26 cellular contexts compared by ENCODE assay signal in the genomic region with DNA sequence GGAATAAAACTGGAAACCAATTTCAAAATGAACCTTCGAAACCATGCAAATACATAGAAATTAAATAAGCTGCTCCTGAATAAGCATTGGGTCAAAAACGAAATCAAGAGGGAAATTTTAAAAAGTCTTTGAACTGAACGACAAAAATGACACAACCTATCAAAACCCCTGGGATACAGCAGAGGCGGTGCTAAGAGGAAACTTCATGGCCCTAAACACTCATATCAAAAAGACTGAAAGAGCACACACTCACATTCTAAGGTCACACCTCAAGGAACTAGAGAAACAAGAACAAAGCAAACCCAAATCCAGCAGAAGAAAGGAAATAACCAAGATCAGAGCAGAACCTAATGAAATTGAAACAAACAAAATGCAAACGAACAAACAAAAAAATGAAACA.
DNase-seq lines count a peak whose midpoint lies in the region; ATAC-seq, FAIRE-seq and TF ChIP-seq lines count a peak whose summit lies in the region.
"Had no signal": no experiment of that assay in that cellular context is flagged by ENCODE, and none has a peak within 500 bp of the region (broad histone marks: within the 10 kb centered on the region; RNA-seq: fewer than 3 reads in every experiment).

No MANE protein-coding gene starts in this region.

- no peak for TF ChIP-seq CTCF in left ventricle myocardium inferior (IDR thresholded peaks at IDR 0.05; ENCODE audit: borderline replicate concordance)

- no peak overlapping the region for H3K27ac ChIP-seq in left ventricle myocardium inferior (replicated peaks)
- H3K27ac ChIP-seq: 22Rv1; A549; BLaER1 treated with 17β-estradiol and CSF1 and Interleukin-3, amounts not matched to agents 10 nM and 100 nM; C4-2B had no signal

- H3K4me1 Mint-ChIP-seq in activated CD4-positive, alpha-beta T cell treated with anti-CD3 and anti-CD28 coated beads, Interleukin-2, amount 10 ng/mL, durations not matched to agents 7 days and 5 days = peaks cover 12% of the 10 kb centered on the region
- peaks cover 6% of the 10 kb centered on the region for H3K4me1 Mint-ChIP-seq in activated T-helper 2 cell treated with anti-CD3 and anti-CD28 coated beads, Interferon-gamma antibody, Interleukin-2, Interleukin-4, amounts not matched to agents 10 μg/mL and 5 μg/mL and 100 μg/mL, durations not matched to agents 14 hours and 24 hours and 36 hours (ENCODE audit: low read depth)
- H3K4me1 Mint-ChIP-seq: B cell had no signal

- H3K9me3 ChIP-seq in left ventricle myocardium inferior (replicated peaks) = peaks cover 3% of the 10 kb centered on the region
- H3K9me3 ChIP-seq: A549, Caco-2 had no signal

- H3K27ac Mint-ChIP-seq in activated CD4-positive, alpha-beta T cell treated with anti-CD3 and anti-CD28 coated beads, Interleukin-2, amount 10 ng/mL, durations not matched to agents 7 days and 5 days = peak overlapping the region; percentile 37
- peak overlapping the region; percentile 57 for H3K27ac Mint-ChIP-seq in activated T-helper 2 cell treated with anti-CD3 and anti-CD28 coated beads, Interferon-gamma antibody, Interleukin-2, Interleukin-4, amounts not matched to agents 10 μg/mL and 5 μg/mL and 100 μg/mL, durations not matched to agents 14 hours and 24 hours and 36 hours
- H3K27ac Mint-ChIP-seq: B cell; CD4-positive, alpha-beta T cell; CD8-positive, alpha-beta T cell had no signal

- intact Hi-C loops in activated T-helper 2 cell treated with anti-CD3 and anti-CD28 coated beads, Interferon-gamma antibody, Interleukin-2, Interleukin-4, amounts not matched to agents 10 μg/mL and 5 μg/mL and 100 μg/mL, durations not matched to agents 14 hours and 24 hours and 36 hours (cut with micrococcal nuclease) = no loop called here
- intact Hi-C loops in left ventricle myocardium inferior (cut with micrococcal nuclease) = no loop called here

- no peaks in the 10 kb centered on the region for H3K4me1 ChIP-seq in left ventricle myocardium inferior
- H3K4me1 ChIP-seq: A549 had no signal

- H3K4me3 Mint-ChIP-seq in activated CD4-positive, alpha-beta T cell treated with anti-CD3 and anti-CD28 coated beads, Interleukin-2, amount 10 ng/mL, durations not matched to agents 7 days and 5 days = no peak overlapping the region
- H3K4me3 Mint-ChIP-seq in activated T-helper 2 cell treated with anti-CD3 and anti-CD28 coated beads, Interferon-gamma antibody, Interleukin-2, Interleukin-4, amounts not matched to agents 10 μg/mL and 5 μg/mL and 100 μg/mL, durations not matched to agents 14 hours and 24 hours and 36 hours (ENCODE audit: low read depth) = no peak overlapping the region
- H3K4me3 Mint-ChIP-seq: B cell; CD4-positive, alpha-beta T cell; CD8-positive, alpha-beta T cell had no signal

- ATAC-seq in GM19025 (IDR thresholded peaks at IDR 0.05; ENCODE audit: low read depth, unreplicated experiment) (peak; percentile 57), HG03442 (IDR thresholded peaks at IDR 0.05; ENCODE audit: unreplicated experiment) (peak; percentile 50), HG02763 (IDR thresholded peaks at IDR 0.05; ENCODE audit: unreplicated experiment) (no peak)
- ATAC-seq: A549; CD8-positive, alpha-beta T cell; GM12878 had no signal

- no peak for FAIRE-seq in frontal cortex (lab: Jason Lieb, UNC)
- FAIRE-seq: A549, D721Med, G401.6, GM12878, GM12892, GM18507, GM19239 had no signal

- peaks cover 24% of the 10 kb centered on the region for H3K27me3 Mint-ChIP-seq in activated CD4-positive, alpha-beta T cell treated with anti-CD3 and anti-CD28 coated beads, Interleukin-2, amount 10 ng/mL, durations not matched to agents 7 days and 5 days
- H3K27me3 Mint-ChIP-seq in activated T-helper 2 cell treated with anti-CD3 and anti-CD28 coated beads, Interferon-gamma antibody, Interleukin-2, Interleukin-4, amounts not matched to agents 10 μg/mL and 5 μg/mL and 100 μg/mL, durations not matched to agents 14 hours and 24 hours and 36 hours (ENCODE audit: low read depth) = no peaks in the 10 kb centered on the region

- no peak for DNase-seq in activated CD4-positive, alpha-beta T cell treated with anti-CD3 and anti-CD28 coated beads, Interleukin-2, amount 10 ng/mL, durations not matched to agents 7 days and 5 days
- DNase-seq in activated CD4-positive, alpha-beta T cell treated with anti-CD3 and anti-CD28 coated beads for 48 hours = no peak
- no peak for DNase-seq in activated T-helper 2 cell treated with anti-CD3 and anti-CD28 coated beads, Interferon-gamma antibody, Interleukin-2, Interleukin-4, amounts not matched to agents 10 μg/mL and 5 μg/mL and 100 μg/mL, durations not matched to agents 14 hours and 24 hours and 36 hours (ENCODE audit: low spot score)
- DNase-seq in left ventricle myocardium inferior (no peak), frontal cortex (ENCODE audit: low spot score in 2 of 2) (no peak)
- DNase-seq: AML-193; Caco-2; Calu3; CD4-positive, alpha-beta T cell; CD8-positive, alpha-beta T cell; DMS79 treated with DMSO at 0.1 percent for 48 hours; GF-D8 had no signal

- H3K36me3 Mint-ChIP-seq in activated CD4-positive, alpha-beta T cell treated with anti-CD3 and anti-CD28 coated beads, Interleukin-2, amount 10 ng/mL, durations not matched to agents 7 days and 5 days (ENCODE audit: low read depth) = peaks cover 7% of the 10 kb centered on the region
- no peaks in the 10 kb centered on the region for H3K36me3 Mint-ChIP-seq in activated T-helper 2 cell treated with anti-CD3 and anti-CD28 coated beads, Interferon-gamma antibody, Interleukin-2, Interleukin-4, amounts not matched to agents 10 μg/mL and 5 μg/mL and 100 μg/mL, durations not matched to agents 14 hours and 24 hours and 36 hours (ENCODE audit: low read depth)
- H3K36me3 Mint-ChIP-seq: CD8-positive, alpha-beta T cell had no signal

- CTCF ChIA-PET in activated CD4-positive, alpha-beta T cell treated with anti-CD3 and anti-CD28 coated beads, Interleukin-2, amount 10 ng/mL, durations not matched to agents 7 days and 5 days (lab: Charles Lee) = no interaction called here

- POLR2A ChIA-PET in activated CD4-positive, alpha-beta T cell treated with anti-CD3 and anti-CD28 coated beads, Interleukin-2, amount 10 ng/mL, durations not matched to agents 7 days and 5 days (lab: Charles Lee) = no interaction called here

- H3K27me3 ChIP-seq in left ventricle myocardium inferior (ENCODE audit: low read depth) = no peaks in the 10 kb centered on the region
- H3K27me3 ChIP-seq: BLaER1 treated with 17β-estradiol and CSF1 and Interleukin-3, amounts not matched to agents 10 nM and 100 nM had no signal

- no peaks in the 10 kb centered on the region for H3K36me3 ChIP-seq in left ventricle myocardium inferior
- H3K36me3 ChIP-seq: BLaER1 treated with 17β-estradiol and CSF1 and Interleukin-3, amounts not matched to agents 10 nM and 100 nM had no signal

- no peak overlapping the region for H3K4me3 ChIP-seq in left ventricle myocardium inferior
- H3K4me3 ChIP-seq: A549; BLaER1 treated with 17β-estradiol and CSF1 and Interleukin-3, amounts not matched to agents 10 nM and 100 nM; GM12878 had no signal

- H3K9me3 Mint-ChIP-seq in activated CD4-positive, alpha-beta T cell treated with anti-CD3 and anti-CD28 coated beads, Interleukin-2, amount 10 ng/mL, durations not matched to agents 7 days and 5 days = peaks cover 5% of the 10 kb centered on the region
- H3K9me3 Mint-ChIP-seq in activated T-helper 2 cell treated with anti-CD3 and anti-CD28 coated beads, Interferon-gamma antibody, Interleukin-2, Interleukin-4, amounts not matched to agents 10 μg/mL and 5 μg/mL and 100 μg/mL, durations not matched to agents 14 hours and 24 hours and 36 hours = peaks cover 5% of the 10 kb centered on the region
- H3K9me3 Mint-ChIP-seq: CD4-positive, alpha-beta T cell had no signal
